1 cellular context compared by ENCODE assay signal in genomic region chrX:72382199-72382590, GRCh38.
TF ChIP-seq lines count a peak whose summit lies in the region.

No MANE protein-coding gene starts in this region.

TF ChIP-seq in GM23338, 12 proteins besides CTCF, POLR2A, EP300 and RAD21 (continued from another document):
- TF ChIP-seq ETS1 (IDR thresholded peaks at IDR 0.05) = no peak
